ENCODE assay signal across 14 cellular contexts in the genomic region with DNA sequence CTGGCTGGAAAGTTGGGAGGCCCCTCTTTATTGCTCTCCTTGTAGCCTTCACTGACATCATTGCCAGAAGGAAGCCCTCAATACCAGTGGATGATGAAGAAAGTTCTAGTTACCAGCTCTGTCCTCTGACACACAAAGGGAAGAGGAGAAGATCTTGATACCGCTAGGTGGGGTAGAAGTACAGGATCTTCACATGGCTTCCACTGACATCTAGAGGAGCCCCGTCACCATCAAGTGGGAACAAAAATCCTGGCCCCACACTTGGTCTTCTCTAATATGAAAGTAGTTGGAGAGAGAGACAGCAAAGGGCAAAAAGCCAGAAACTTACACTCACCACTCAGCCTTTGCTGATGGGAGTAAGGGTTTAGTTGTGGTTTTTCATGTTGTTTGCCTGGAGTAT. TPM values are rescaled to one million over a fixed set of nuclear protein-coding genes. Genes with fewer than 3 reads are reported as not detected.
DNase-seq lines count a peak whose midpoint lies in the region; ATAC-seq and TF ChIP-seq lines count a peak whose summit lies in the region.
"Had no signal": no experiment of that assay in that cellular context is flagged by ENCODE, and none has a peak within 500 bp of the region (broad histone marks: within the 10 kb centered on the region; RNA-seq: fewer than 3 reads in every experiment).

No MANE protein-coding gene starts in this region.

- in situ Hi-C loops in ACHN (cut with HindIII; ENCODE audit: low pct_ligation_motif_present, low pct_unique_long_range_greater_than_20kb, low sequenced_read_pairs), result no loop called here
- in situ Hi-C loops in G401 (cut with HindIII; ENCODE audit: low sequenced_read_pairs), result no loop called here

- POLR2A ChIA-PET in RWPE1 (lab: Yijun Ruan, JAX; ENCODE audit: low non-redundant PET), result no interaction called here

- CTCF ChIA-PET in RWPE1 (lab: Yijun Ruan, JAX), result no interaction called here

- no peak overlapping the region for H3K27ac ChIP-seq in RWPE1
- H3K27ac ChIP-seq: epithelial cell of prostate had no signal

- TF ChIP-seq CTCF in GM12875 (IDR thresholded peaks at IDR 0.05; ENCODE audit: borderline replicate concordance, insufficient read depth, low read depth, low read length), result peak; percentile 31; the same call in 1 of the 2 replicates
- TF ChIP-seq CTCF in RWPE1 (conservative IDR thresholded peaks at IDR 0.05; ENCODE audit: low read depth), result no peak
- no peak for TF ChIP-seq CTCF in fibroblast of villous mesenchyme (IDR thresholded peaks at IDR 0.05; ENCODE audit: insufficient read depth, low read depth, low read length)

- H3K4me3 ChIP-seq in GM12875 (ENCODE audit: low read depth, low read length), result no peak overlapping the region
- H3K4me3 ChIP-seq in fibroblast of villous mesenchyme (ENCODE audit: low read depth, low read length), result no peak overlapping the region

- DNase-seq in ACHN (peak; percentile 22), RWPE1 (ENCODE audit: low spot score) (peak; percentile 8), fibroblast of villous mesenchyme (ENCODE audit: low read depth) (peak; percentile 3), G401 (ENCODE audit: low spot score) (no peak), MV-4-11 (lab: John Stamatoyannopoulos, UW) (no peak)
- DNase-seq in activated naive CD4-positive, alpha-beta T cell treated with Interleukin-2 at 50 U/mL for 16 hours, result no peak
- DNase-seq: activated naive CD8-positive, alpha-beta T cell treated with anti-CD3 and anti-CD28 coated beads for 36 hours; CD8-positive, alpha-beta memory T cell; NCI-H526 treated with DMSO at 0.1 percent for 48 hours; stimulated activated CD4-positive, alpha-beta T cell treated with anti-CD3 and anti-CD28 coated beads, Interleukin-2, amount 100 ng/mL, for 48 hours had no signal

- ATAC-seq in GM21786 (IDR thresholded peaks at IDR 0.05; ENCODE audit: unreplicated experiment), result no peak
- ATAC-seq: activated CD4-positive, CD25-positive, alpha-beta regulatory T cell treated with anti-CD3 and anti-CD28 coated beads, Interleukin-2, amount 50 U/mL, for 24 hours had no signal

RNA-seq across cellular contexts. Expression of gene XIRP2, which starts 12.4 kb away (rescaled TPM):
- under 0.01 TPM in 2 replicates for total RNA-seq in fibroblast of villous mesenchyme
- not detected in 2 replicates for total RNA-seq in G401 (2014; rRNA removed; shearing (Covaris generic))
- total RNA-seq: activated naive CD8-positive, alpha-beta T cell treated with anti-CD3 and anti-CD28 coated beads for 36 hours; CD8-positive, alpha-beta memory T cell had no signal

Comparison
In these comparisons a context has a peak if more than half of its experiments do, and no peak if none do; other contexts are left out.
1. DNase-seq: peak in ACHN (single experiment), RWPE1 (single experiment) and fibroblast of villous mesenchyme (single experiment); none in G401 (single experiment), activated naive CD4-positive, alpha-beta T cell treated with Interleukin-2 at 50 U/mL for 16 hours (single experiment) and MV-4-11 (single experiment).